17 cellular contexts compared by ENCODE assay signal in the genomic region with DNA sequence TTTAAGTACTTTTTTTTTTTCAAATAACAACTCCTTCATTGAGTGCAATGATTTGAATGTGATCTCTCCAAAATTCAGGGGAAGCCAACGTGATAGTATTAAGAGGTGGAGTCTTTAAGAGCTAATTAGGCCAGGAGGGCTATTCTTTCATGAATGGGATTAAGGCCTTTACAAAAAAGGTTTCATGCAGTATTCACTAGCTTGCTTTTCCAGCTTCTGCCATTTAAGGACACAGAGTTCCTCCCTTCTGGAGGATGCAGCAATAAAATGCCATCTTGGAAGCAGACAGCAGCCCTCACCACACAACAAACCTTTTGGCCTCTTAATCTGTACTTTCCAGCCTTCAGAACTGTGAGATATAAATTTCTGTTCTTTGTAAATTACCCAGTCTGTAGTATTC.
DNase-seq lines count a peak whose midpoint lies in the region; ATAC-seq and TF ChIP-seq lines count a peak whose summit lies in the region.
"Had no signal": no experiment of that assay in that cellular context is flagged by ENCODE, and none has a peak within 500 bp of the region (broad histone marks: within the 10 kb centered on the region; RNA-seq: fewer than 3 reads in every experiment).

No MANE protein-coding gene starts in this region.

- H3K4me1 ChIP-seq in Caco-2: no peaks in the 10 kb centered on the region
- H3K4me1 ChIP-seq in CD8-positive, alpha-beta T cell (ENCODE audit: insufficient read depth, low read length): no peaks in the 10 kb centered on the region
- H3K4me1 ChIP-seq: BLaER1 treated with 17β-estradiol and CSF1 and Interleukin-3, amounts not matched to agents 10 nM and 100 nM had no signal

- CTCF ChIA-PET in Caco-2 (lab: Charles Lee): no interaction called here
- CTCF ChIA-PET in CD8-positive, alpha-beta T cell (lab: Charles Lee): no interaction called here

- H3K27me3 ChIP-seq in Caco-2 (replicated peaks; ENCODE audit: control insufficient read depth, insufficient read depth, low read length): no peaks in the 10 kb centered on the region
- no peaks in the 10 kb centered on the region for H3K27me3 ChIP-seq in CD8-positive, alpha-beta T cell (ENCODE audit: insufficient read depth, low read length)
- H3K27me3 ChIP-seq: BLaER1 treated with 17β-estradiol and CSF1 and Interleukin-3, amounts not matched to agents 10 nM and 100 nM had no signal

- H3K9me3 Mint-ChIP-seq in neural crest cell (peaks cover 3% of the 10 kb centered on the region), Caco-2 (ENCODE audit: unreplicated experiment) (no peaks in the 10 kb centered on the region)
- peaks cover 8% of the 10 kb centered on the region for H3K9me3 Mint-ChIP-seq in CD8-positive, alpha-beta T cell

- H3K4me1 Mint-ChIP-seq in neural crest cell (peaks cover 4% of the 10 kb centered on the region), Caco-2 (ENCODE audit: low read depth, unreplicated experiment) (no peaks in the 10 kb centered on the region)
- no peaks in the 10 kb centered on the region for H3K4me1 Mint-ChIP-seq in CD8-positive, alpha-beta T cell (ENCODE audit: low read depth)
- H3K4me1 Mint-ChIP-seq: B cell; CD8-positive, alpha-beta memory T cell had no signal

- no peak overlapping the region for H3K4me3 Mint-ChIP-seq in neural crest cell
- H3K4me3 Mint-ChIP-seq in Caco-2 (ENCODE audit: unreplicated experiment): no peak overlapping the region
- H3K4me3 Mint-ChIP-seq in CD8-positive, alpha-beta T cell: no peak overlapping the region
- H3K4me3 Mint-ChIP-seq: B cell; CD8-positive, alpha-beta memory T cell had no signal

- POLR2A ChIA-PET in Caco-2 (lab: Charles Lee): no interaction called here
- POLR2A ChIA-PET in CD8-positive, alpha-beta T cell (lab: Charles Lee): no interaction called here

- no peaks in the 10 kb centered on the region for H3K36me3 ChIP-seq in Caco-2 (ENCODE audit: control insufficient read depth, insufficient read depth, low read length)
- H3K36me3 ChIP-seq in CD8-positive, alpha-beta T cell (ENCODE audit: insufficient read depth, low read length): no peaks in the 10 kb centered on the region
- H3K36me3 ChIP-seq: BLaER1 treated with 17β-estradiol and CSF1 and Interleukin-3, amounts not matched to agents 10 nM and 100 nM had no signal

- no peak for ATAC-seq in CD8-positive, alpha-beta T cell

- intact Hi-C loops in Caco-2 (cut with micrococcal nuclease; ENCODE audit: unreplicated experiment): no loop called here
- intact Hi-C loops in CD8-positive, alpha-beta T cell (cut with DNase I, micrococcal nuclease): no loop called here

- DNase-seq in NCI-H2227 treated with DMSO at 0.1 percent for 48 hours (lab: John Stamatoyannopoulos, UW) (peak; percentile 1), NCI-H2227 (lab: John Stamatoyannopoulos, UW; ENCODE audit: unreplicated experiment) (no peak), NCI-H82 (lab: John Stamatoyannopoulos, UW) (peak; percentile 58), neural crest cell (ENCODE audit: low read depth, low spot score) (no peak), Caco-2 (no peak), A172 (ENCODE audit: low spot score) (no peak)
- DNase-seq in CD8-positive, alpha-beta T cell: no peak
- DNase-seq: 8988T; CD8-positive, alpha-beta memory T cell; COR-L47; DMS153; DMS79; GDM1; GOT3; HCEC 1CT had no signal

- no peak overlapping the region for H3K27ac ChIP-seq in CD8-positive, alpha-beta T cell (ENCODE audit: low read depth, low read length)
- H3K27ac ChIP-seq: BLaER1 treated with 17β-estradiol and CSF1 and Interleukin-3, amounts not matched to agents 10 nM and 100 nM had no signal

- H3K27ac Mint-ChIP-seq in neural crest cell (ENCODE audit: unreplicated experiment) (peak overlapping the region; percentile 17), Caco-2 (ENCODE audit: unreplicated experiment) (no peak overlapping the region)
- H3K27ac Mint-ChIP-seq in CD8-positive, alpha-beta T cell: no peak overlapping the region
- H3K27ac Mint-ChIP-seq: B cell; CD8-positive, alpha-beta memory T cell had no signal

- no peak overlapping the region for H3K4me3 ChIP-seq in Caco-2 (ENCODE audit: low read depth, low read length)
- H3K4me3 ChIP-seq in CD8-positive, alpha-beta T cell (ENCODE audit: low read depth, low read length): no peak overlapping the region
- H3K4me3 ChIP-seq: BLaER1 treated with 17β-estradiol and CSF1 and Interleukin-3, amounts not matched to agents 10 nM and 100 nM had no signal

- BruUV-seq in Caco-2 (replicated peaks; lab: Mats Ljungman, UMichigan): no TSS peak

- H3K27me3 Mint-ChIP-seq in neural crest cell (ENCODE audit: low read depth) (no peaks in the 10 kb centered on the region), Caco-2 (ENCODE audit: insufficient read depth, unreplicated experiment) (peaks cover 2% of the 10 kb centered on the region)
- H3K27me3 Mint-ChIP-seq in CD8-positive, alpha-beta T cell (ENCODE audit: low read depth): no peaks in the 10 kb centered on the region
- H3K27me3 Mint-ChIP-seq: B cell; CD8-positive, alpha-beta memory T cell had no signal

- no peak for TF ChIP-seq CTCF in neural crest cell (conservative IDR thresholded peaks at IDR 0.05)
- TF ChIP-seq CTCF in Caco-2 (IDR thresholded peaks at IDR 0.05; ENCODE audit: insufficient read depth in 1 of 2, low read depth in 1 of 2, low read length in 1 of 2, severe bottlenecking in 1 of 2, unreplicated experiment in 1 of 2): no peak
- no peak for TF ChIP-seq CTCF in CD8-positive, alpha-beta T cell (IDR thresholded peaks at IDR 0.05)

- no peaks in the 10 kb centered on the region for H3K36me3 Mint-ChIP-seq in neural crest cell (ENCODE audit: low read depth)
- no peaks in the 10 kb centered on the region for H3K36me3 Mint-ChIP-seq in Caco-2 (ENCODE audit: insufficient read depth, unreplicated experiment)
- no peaks in the 10 kb centered on the region for H3K36me3 Mint-ChIP-seq in CD8-positive, alpha-beta T cell
- H3K36me3 Mint-ChIP-seq: CD8-positive, alpha-beta memory T cell had no signal

- H3K9me3 ChIP-seq in Caco-2: no peaks in the 10 kb centered on the region; the same call in 1 of the 2 replicates
- H3K9me3 ChIP-seq in CD8-positive, alpha-beta T cell (ENCODE audit: low read length): no peaks in the 10 kb centered on the region
- H3K9me3 ChIP-seq: BLaER1 treated with 17β-estradiol and CSF1 and Interleukin-3, amounts not matched to agents 10 nM and 100 nM had no signal

Comparison
In these comparisons a context has a peak if more than half of its experiments do, and no peak if none do; other contexts are left out.
1. DNase-seq: peak in NCI-H2227 treated with DMSO at 0.1 percent for 48 hours (single experiment) and NCI-H82 (single experiment); none in NCI-H2227 (single experiment), neural crest cell (single experiment), Caco-2 (0 of 2), A172 (single experiment) and CD8-positive, alpha-beta T cell (0 of 7).